ENCODE assay signal across 1 cellular context in the genomic region with DNA sequence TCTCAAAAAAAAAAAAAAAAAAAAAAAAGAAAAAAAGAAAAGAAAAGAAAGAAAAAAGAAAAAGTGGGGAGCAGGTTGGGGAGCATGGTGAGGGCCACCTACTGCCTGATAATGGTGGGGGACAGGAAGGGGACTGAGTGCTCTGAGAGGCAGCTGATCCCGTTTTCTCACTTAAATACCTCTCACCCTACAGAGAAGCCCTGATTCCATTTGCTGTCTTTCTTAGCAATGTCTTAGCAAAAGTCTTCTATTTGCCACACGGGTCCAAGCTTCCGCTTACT.
TF ChIP-seq lines count a peak whose summit lies in the region.

No MANE protein-coding gene starts in this region.

TF ChIP-seq in K562, 482 proteins besides CTCF, POLR2A, EP300 and RAD21:
- TF ChIP-seq NR1H2 (CRISPR knock-in tag; IDR thresholded peaks at IDR 0.05) (no peak), DIDO1 (tag; IDR thresholded peaks at IDR 0.05; ENCODE audit: low read depth) (0 out of 2 replicates have a peak, but pooled peaks have one; percentile 12)
- TF ChIP-seq, protein P1, sequence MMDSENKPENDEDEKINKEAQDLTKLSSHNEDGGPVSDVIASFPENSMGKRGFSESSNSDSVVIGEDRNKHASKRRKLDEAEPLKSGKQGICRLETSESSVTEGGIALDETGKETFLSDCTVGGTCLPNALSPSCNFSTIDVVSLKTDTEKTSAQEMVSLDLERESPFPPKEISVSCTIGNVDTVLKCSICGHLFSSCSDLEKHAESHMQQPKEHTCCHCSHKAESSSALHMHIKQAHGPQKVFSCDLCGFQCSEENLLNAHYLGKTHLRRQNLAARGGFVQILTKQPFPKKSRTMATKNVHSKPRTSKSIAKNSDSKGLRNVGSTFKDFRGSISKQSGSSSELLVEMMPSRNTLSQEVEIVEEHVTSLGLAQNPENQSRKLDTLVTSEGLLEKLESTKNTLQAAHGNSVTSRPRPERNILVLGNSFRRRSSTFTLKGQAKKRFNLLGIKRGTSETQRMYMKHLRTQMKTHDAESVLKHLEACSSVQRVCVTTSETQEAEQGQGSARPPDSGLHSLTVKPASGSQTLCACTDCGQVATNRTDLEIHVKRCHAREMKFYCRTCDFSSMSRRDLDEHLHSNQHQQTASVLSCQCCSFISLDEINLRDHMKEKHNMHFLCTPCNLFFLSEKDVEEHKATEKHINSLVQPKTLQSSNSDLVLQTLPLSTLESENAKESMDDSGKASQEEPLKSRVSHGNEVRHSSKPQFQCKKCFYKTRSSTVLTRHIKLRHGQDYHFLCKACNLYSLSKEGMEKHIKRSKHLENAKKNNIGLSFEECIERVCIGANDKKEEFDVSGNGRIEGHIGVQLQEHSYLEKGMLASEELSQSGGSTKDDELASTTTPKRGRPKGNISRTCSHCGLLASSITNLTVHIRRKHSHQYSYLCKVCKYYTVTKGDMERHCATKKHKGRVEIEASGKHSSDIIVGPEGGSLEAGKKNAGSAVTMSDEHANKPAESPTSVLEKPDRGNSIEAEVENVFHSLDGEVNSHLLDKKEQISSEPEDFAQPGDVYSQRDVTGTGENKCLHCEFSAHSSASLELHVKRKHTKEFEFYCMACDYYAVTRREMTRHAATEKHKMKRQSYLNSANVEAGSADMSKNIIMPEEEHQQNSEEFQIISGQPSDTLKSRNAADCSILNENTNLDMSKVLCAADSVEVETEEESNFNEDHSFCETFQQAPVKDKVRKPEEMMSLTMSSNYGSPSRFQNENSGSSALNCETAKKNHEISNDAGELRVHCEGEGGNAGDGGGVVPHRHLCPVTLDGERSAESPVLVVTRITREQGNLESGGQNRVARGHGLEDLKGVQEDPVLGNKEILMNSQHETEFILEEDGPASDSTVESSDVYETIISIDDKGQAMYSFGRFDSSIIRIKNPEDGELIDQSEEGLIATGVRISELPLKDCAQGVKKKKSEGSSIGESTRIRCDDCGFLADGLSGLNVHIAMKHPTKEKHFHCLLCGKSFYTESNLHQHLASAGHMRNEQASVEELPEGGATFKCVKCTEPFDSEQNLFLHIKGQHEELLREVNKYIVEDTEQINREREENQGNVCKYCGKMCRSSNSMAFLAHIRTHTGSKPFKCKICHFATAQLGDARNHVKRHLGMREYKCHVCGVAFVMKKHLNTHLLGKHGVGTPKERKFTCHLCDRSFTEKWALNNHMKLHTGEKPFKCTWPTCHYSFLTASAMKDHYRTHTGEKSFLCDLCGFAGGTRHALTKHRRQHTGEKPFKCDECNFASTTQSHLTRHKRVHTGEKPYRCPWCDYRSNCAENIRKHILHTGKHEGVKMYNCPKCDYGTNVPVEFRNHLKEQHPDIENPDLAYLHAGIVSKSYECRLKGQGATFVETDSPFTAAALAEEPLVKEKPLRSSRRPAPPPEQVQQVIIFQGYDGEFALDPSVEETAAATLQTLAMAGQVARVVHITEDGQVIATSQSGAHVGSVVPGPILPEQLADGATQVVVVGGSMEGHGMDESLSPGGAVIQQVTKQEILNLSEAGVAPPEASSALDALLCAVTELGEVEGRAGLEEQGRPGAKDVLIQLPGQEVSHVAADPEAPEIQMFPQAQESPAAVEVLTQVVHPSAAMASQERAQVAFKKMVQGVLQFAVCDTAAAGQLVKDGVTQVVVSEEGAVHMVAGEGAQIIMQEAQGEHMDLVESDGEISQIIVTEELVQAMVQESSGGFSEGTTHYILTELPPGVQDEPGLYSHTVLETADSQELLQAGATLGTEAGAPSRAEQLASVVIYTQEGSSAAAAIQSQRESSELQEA (IDR thresholded peaks at IDR 0.05; ENCODE audit: low read depth) = 0 out of 2 replicates have a peak, but pooled peaks have one; percentile 51
- TF ChIP-seq, protein P2, sequence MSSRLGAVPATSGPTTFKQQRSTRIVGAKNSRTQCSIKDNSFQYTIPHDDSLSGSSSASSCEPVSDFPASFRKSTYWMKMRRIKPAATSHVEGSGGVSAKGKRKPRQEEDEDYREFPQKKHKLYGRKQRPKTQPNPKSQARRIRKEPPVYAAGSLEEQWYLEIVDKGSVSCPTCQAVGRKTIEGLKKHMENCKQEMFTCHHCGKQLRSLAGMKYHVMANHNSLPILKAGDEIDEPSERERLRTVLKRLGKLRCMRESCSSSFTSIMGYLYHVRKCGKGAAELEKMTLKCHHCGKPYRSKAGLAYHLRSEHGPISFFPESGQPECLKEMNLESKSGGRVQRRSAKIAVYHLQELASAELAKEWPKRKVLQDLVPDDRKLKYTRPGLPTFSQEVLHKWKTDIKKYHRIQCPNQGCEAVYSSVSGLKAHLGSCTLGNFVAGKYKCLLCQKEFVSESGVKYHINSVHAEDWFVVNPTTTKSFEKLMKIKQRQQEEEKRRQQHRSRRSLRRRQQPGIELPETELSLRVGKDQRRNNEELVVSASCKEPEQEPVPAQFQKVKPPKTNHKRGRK (tag; IDR thresholded peaks at IDR 0.05) = peak; percentile 82
